Comparison of ENCODE assay signal across 12 cellular contexts in genomic region chr22:41480397-41480735, GRCh38. TPM values are rescaled to one million over a fixed set of nuclear protein-coding genes. Genes with fewer than 3 reads are reported as not detected.
A peak's percentile ranks its signal among the peaks of the same experiment; 100 is the strongest.
DNase-seq lines count a peak whose midpoint lies in the region; ATAC-seq and TF ChIP-seq lines count a peak whose summit lies in the region.
"Had no signal": no experiment of that assay in that cellular context is flagged by ENCODE, and none has a peak within 500 bp of the region (broad histone marks: within the 10 kb centered on the region; RNA-seq: fewer than 3 reads in every experiment).

No MANE protein-coding gene starts in this region.

- no peak overlapping the region for H4K12ac ChIP-seq in trophoblast cell (ENCODE audit: low read depth, low read length)

- no peak overlapping the region for H2BK12ac ChIP-seq in trophoblast cell (ENCODE audit: low read length)

- H3K23ac ChIP-seq in trophoblast cell (ENCODE audit: low read length): no peak overlapping the region

- 34 to 47% methylated on average over 5 to 7 of the region's 7 CpGs for WGBS in esophagus squamous epithelium, 2 donors
- no CpG with 5 or more reads among the region's 7 CpGs for WGBS in trophoblast cell (ENCODE audit: extremely low coverage, insufficient coverage, insufficient read length)

- no peak overlapping the region for H3K14ac ChIP-seq in trophoblast cell (ENCODE audit: low read length)

- no peak overlapping the region for H2BK5ac ChIP-seq in trophoblast cell (ENCODE audit: low read depth, low read length, poor library complexity)

- H3K9me3 ChIP-seq in esophagus squamous epithelium (no peaks in the 10 kb centered on the region), trophoblast cell (ENCODE audit: insufficient read depth, low read depth, low read length) (no peaks in the 10 kb centered on the region)

- peak overlapping the region; percentile 39 for H3K4ac ChIP-seq in trophoblast cell (ENCODE audit: low read depth, low read length)

- H3K4me1 ChIP-seq in esophagus squamous epithelium: peaks cover 15 to 79% (median 50%) of the 10 kb centered on the region in 3 donors
- H3K4me1 ChIP-seq in trophoblast cell (ENCODE audit: control insufficient read depth in 1 of 2, insufficient read depth in 2 of 2, low read length in 2 of 2): peaks cover 0 to 3% of the 10 kb centered on the region in 2 experiments

- TF ChIP-seq CTCF in AG10803 (conservative IDR thresholded peaks at IDR 0.05; ENCODE audit: low read length) (no peak), esophagus squamous epithelium (IDR thresholded peaks at IDR 0.05) (no peak)

- H3K4me2 ChIP-seq in trophoblast cell (ENCODE audit: low read length): no peak overlapping the region

- H3K27ac ChIP-seq in esophagus squamous epithelium (peak overlapping the region; percentile 17 to 84 (median 78)), trophoblast cell (ENCODE audit: low read depth, low read length) (no peak overlapping the region)

- intact Hi-C loops in esophagus squamous epithelium (cut with DNase I): no loop called here

- peaks cover 0 to 34% (median 0%) of the 10 kb centered on the region in 3 donors for H3K36me3 ChIP-seq in esophagus squamous epithelium
- H3K36me3 ChIP-seq in trophoblast cell (ENCODE audit: control insufficient read depth in 1 of 2, insufficient read depth in 2 of 2, low read length in 2 of 2): peaks cover 0 to 3% of the 10 kb centered on the region in 2 experiments

- H2AFZ ChIP-seq in trophoblast cell (ENCODE audit: insufficient read depth, low read length, poor library complexity): no peak overlapping the region

- H3K79me2 ChIP-seq in trophoblast cell (ENCODE audit: control insufficient read depth, insufficient read depth, low read length, poor library complexity): no peaks in the 10 kb centered on the region

- no peaks in the 10 kb centered on the region for H3K79me1 ChIP-seq in trophoblast cell (ENCODE audit: low read length)

- H4K8ac ChIP-seq in trophoblast cell (ENCODE audit: low read depth, low read length): no peak overlapping the region

- H3K4me3 ChIP-seq in AG10803 (ENCODE audit: low read length) (no peak overlapping the region), esophagus squamous epithelium (no peak overlapping the region), trophoblast cell (ENCODE audit: low read depth, low read length) (no peak overlapping the region)

- no peak overlapping the region for H3K9ac ChIP-seq in trophoblast cell (ENCODE audit: low read length)

- H3K18ac ChIP-seq in trophoblast cell (ENCODE audit: low read length): no peak overlapping the region

- no peak overlapping the region for H2AK5ac ChIP-seq in trophoblast cell (ENCODE audit: low read length)

- ATAC-seq in GM21381 (IDR thresholded peaks at IDR 0.05; ENCODE audit: unreplicated experiment): no peak
- ATAC-seq in HG03520 (IDR thresholded peaks at IDR 0.05; ENCODE audit: unreplicated experiment): no peak
- ATAC-seq in HG03045 (IDR thresholded peaks at IDR 0.05; ENCODE audit: unreplicated experiment): no peak

- H4K91ac ChIP-seq in trophoblast cell (ENCODE audit: low read depth, low read length): no peak overlapping the region

- TF ChIP-seq POLR2A in esophagus squamous epithelium (IDR thresholded peaks at IDR 0.05): no peak

- DNase-seq in AG10803 (ENCODE audit: low read depth): peak; percentile 64
- peak; percentile 23 for DNase-seq in NCI-H1694 (lab: John Stamatoyannopoulos, UW)
- DNase-seq in esophagus squamous epithelium (lab: John Stamatoyannopoulos, UW): no peak
- DNase-seq in trophoblast cell: no peak
- DNase-seq in T-helper 1 cell: no peak
- DNase-seq: activated naive CD4-positive, alpha-beta T cell treated with Interleukin-2 at 50 U/mL for 16 hours; CD4-positive, alpha-beta memory T cell; NCI-H748 treated with DMSO at 0.1 percent for 48 hours; stimulated activated CD8-positive, alpha-beta memory T cell treated with anti-CD3 and anti-CD28 coated beads, Interleukin-4, amount 100 ng/mL, for 48 hours had no signal

- H3K27me3 ChIP-seq in esophagus squamous epithelium (no peaks in the 10 kb centered on the region), trophoblast cell (ENCODE audit: insufficient read depth, low read length) (no peaks in the 10 kb centered on the region)

- H2BK120ac ChIP-seq in trophoblast cell (ENCODE audit: insufficient read depth, low read length, poor library complexity): no peak overlapping the region

RNA-seq across cellular contexts. Expression of gene ACO2, which starts 11.4 kb away (rescaled TPM):
- 10 to 100 TPM; 83.7 to 90.4 (median 87.0) TPM for total RNA-seq in esophagus squamous epithelium
- polyA plus RNA-seq in trophoblast cell (2013): 63.0 and 64.1 TPM in 2 replicates

RNA-seq across cellular contexts. Expression of gene PHF5A, which starts 11.9 kb away (rescaled TPM):
- total RNA-seq in esophagus squamous epithelium: 10 to 100 TPM; 21.5 to 47.3 (median 41.5) TPM
- 46.3 and 48.1 TPM in 2 replicates for polyA plus RNA-seq in trophoblast cell (2013)

RNA-seq across cellular contexts. Expression of gene TOB2, which starts 33.8 kb away (rescaled TPM):
- total RNA-seq in esophagus squamous epithelium: 10 to 100 TPM; 15.7 to 30.5 (median 21.0) TPM
- 30.8 and 31.2 TPM in 2 replicates for polyA plus RNA-seq in trophoblast cell (2013)

Comparison
In these comparisons a context has a peak if more than half of its experiments do, and no peak if none do; other contexts are left out.
1. DNase-seq: peak in AG10803 (single experiment) and NCI-H1694 (single experiment); none in esophagus squamous epithelium (single experiment), trophoblast cell (0 of 2) and T-helper 1 cell (0 of 5).